In the genomic region with DNA sequence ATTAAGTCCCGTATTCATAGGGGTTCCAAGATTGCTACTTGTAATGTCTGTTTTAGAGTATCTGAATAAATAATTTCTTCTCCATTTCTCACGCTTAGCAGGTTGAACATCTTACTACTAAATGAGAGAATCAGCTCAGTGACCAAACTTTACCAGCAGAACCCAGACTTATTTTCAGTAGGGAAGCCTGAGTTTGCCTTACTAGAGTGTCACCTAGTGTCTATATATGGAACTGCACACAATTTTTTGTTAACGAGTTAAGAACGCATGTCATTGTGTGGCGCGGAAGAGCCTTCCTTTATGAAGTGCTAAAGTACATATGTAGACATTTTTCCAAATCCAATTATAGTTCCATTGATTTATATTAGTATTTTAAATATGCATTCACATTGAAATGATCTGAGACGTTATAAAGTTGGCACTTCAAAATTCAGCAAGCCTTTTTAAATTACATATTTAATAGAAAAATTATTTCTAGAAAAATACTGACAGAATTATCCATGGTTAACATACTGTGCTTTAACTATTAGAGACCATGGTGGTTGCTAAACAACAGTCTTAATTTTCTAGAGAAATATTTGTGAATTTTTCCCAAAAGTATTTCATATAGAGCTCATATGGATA, we compare ENCODE assay signal across 8 cellular contexts.
DNase-seq lines count a peak whose midpoint lies in the region; ATAC-seq and TF ChIP-seq lines count a peak whose summit lies in the region.

No MANE protein-coding gene starts in this region.

- peak; percentile 82 for TF ChIP-seq CTCF in osteocyte (IDR thresholded peaks at IDR 0.05)

- no peaks in the 10 kb centered on the region for H3K36me3 Mint-ChIP-seq in osteocyte (ENCODE audit: unreplicated experiment)

- ATAC-seq in GM18873 (IDR thresholded peaks at IDR 0.05; ENCODE audit: low FRiP score, unreplicated experiment) (peak; percentile 66), HG03095 (IDR thresholded peaks at IDR 0.05; ENCODE audit: unreplicated experiment) (peak; percentile 90)

- H3K4me1 Mint-ChIP-seq in osteocyte (ENCODE audit: unreplicated experiment) = no peaks in the 10 kb centered on the region

- no peaks in the 10 kb centered on the region for H3K9me3 Mint-ChIP-seq in osteocyte (ENCODE audit: unreplicated experiment)

- no peak overlapping the region for H3K4me3 Mint-ChIP-seq in osteocyte (ENCODE audit: unreplicated experiment)

- H3K27me3 Mint-ChIP-seq in osteocyte (ENCODE audit: unreplicated experiment) = peaks cover 57% of the 10 kb centered on the region

- H3K27ac Mint-ChIP-seq in osteocyte (ENCODE audit: unreplicated experiment) = no peak overlapping the region

- DNase-seq in COLO829 (ENCODE audit: low spot score) = peak; percentile 61
- DNase-seq in NCI-H2081 (lab: John Stamatoyannopoulos, UW) = peak; percentile 71 to 84
- peak; percentile 1 for DNase-seq in T-helper 9 cell
- DNase-seq in fibroblast of peridontal ligament (ENCODE audit: extremely low read depth) = peak; percentile 85
- DNase-seq in osteocyte (ENCODE audit: extremely low spot score, unreplicated experiment) = no peak
- no peak for DNase-seq in activated effector memory CD4-positive, alpha-beta T cell treated with anti-CD3 and anti-CD28 coated beads, Interleukin-2, amount 50 U/mL, for 16 hours

Comparison
In these comparisons a context has a peak if more than half of its experiments do, and no peak if none do; other contexts are left out.
1. DNase-seq: peak in COLO829 (single experiment), NCI-H2081 (2 of 2), T-helper 9 cell (single experiment) and fibroblast of peridontal ligament (single experiment); none in osteocyte (single experiment) and activated effector memory CD4-positive, alpha-beta T cell treated with anti-CD3 and anti-CD28 coated beads, Interleukin-2, amount 50 U/mL, for 16 hours (single experiment).